22 cellular contexts compared by ENCODE assay signal in genomic region chr11:116881153-116881552, GRCh38. TPM values are rescaled to one million over a fixed set of nuclear protein-coding genes. Genes with fewer than 3 reads are reported as not detected.
DNase-seq lines count a peak whose midpoint lies in the region; ATAC-seq and TF ChIP-seq lines count a peak whose summit lies in the region.
"Had no signal": no experiment of that assay in that cellular context is flagged by ENCODE, and none has a peak within 500 bp of the region (broad histone marks: within the 10 kb centered on the region; RNA-seq: fewer than 3 reads in every experiment).

No MANE protein-coding gene starts in this region.

- H4K20me1 ChIP-seq in GM23338 (replicated peaks; ENCODE audit: insufficient read depth): peaks cover 4% of the 10 kb centered on the region; the same call in 1 of the 2 replicates

- H3K4me3 ChIP-seq in GM23338 (no peak overlapping the region), psoas muscle (no peak overlapping the region)
- H3K4me3 ChIP-seq: lower lobe of right lung, ovary had no signal

- H3F3A ChIP-seq in GM23338 (replicated peaks; ENCODE audit: low read depth): no peaks in the 10 kb centered on the region

- 25 to 35% (median 27%) methylated on average over 6 of the region's 6 CpGs for WGBS in psoas muscle, 3 donors

- H2AFZ ChIP-seq in GM23338: no peak overlapping the region

- H3K4me3 Mint-ChIP-seq in GM23338: no peak overlapping the region
- H3K4me3 Mint-ChIP-seq in brain: no peak overlapping the region
- no peak overlapping the region for H3K4me3 Mint-ChIP-seq in activated T-helper 2 cell treated with anti-CD3 and anti-CD28 coated beads, Interferon-gamma antibody, Interleukin-2, Interleukin-4, amounts not matched to agents 10 μg/mL and 5 μg/mL and 100 μg/mL, durations not matched to agents 14 hours and 24 hours and 36 hours (ENCODE audit: low read depth)
- H3K4me3 Mint-ChIP-seq: activated naive CD8-positive, alpha-beta T cell; H9; stimulated activated effector memory CD8-positive, alpha-beta T cell treated with anti-CD3 and anti-CD28 coated beads, Interleukin-12 subunit alpha, Interleukin-12 subunit beta, amount 100 ng/mL, for 72 hours had no signal

- H3K27me3 Mint-ChIP-seq in GM23338 (ENCODE audit: insufficient read depth, low read depth, poor library complexity): no peaks in the 10 kb centered on the region
- no peaks in the 10 kb centered on the region for H3K27me3 Mint-ChIP-seq in brain
- H3K27me3 Mint-ChIP-seq in activated T-helper 2 cell treated with anti-CD3 and anti-CD28 coated beads, Interferon-gamma antibody, Interleukin-2, Interleukin-4, amounts not matched to agents 10 μg/mL and 5 μg/mL and 100 μg/mL, durations not matched to agents 14 hours and 24 hours and 36 hours (ENCODE audit: low read depth): no peaks in the 10 kb centered on the region
- H3K27me3 Mint-ChIP-seq: activated naive CD8-positive, alpha-beta T cell had no signal

- no peaks in the 10 kb centered on the region for H3K36me3 Mint-ChIP-seq in GM23338 (ENCODE audit: low read depth)
- H3K36me3 Mint-ChIP-seq in brain: peaks cover 5% of the 10 kb centered on the region
- H3K36me3 Mint-ChIP-seq in activated T-helper 2 cell treated with anti-CD3 and anti-CD28 coated beads, Interferon-gamma antibody, Interleukin-2, Interleukin-4, amounts not matched to agents 10 μg/mL and 5 μg/mL and 100 μg/mL, durations not matched to agents 14 hours and 24 hours and 36 hours (ENCODE audit: low read depth): peaks cover 10% of the 10 kb centered on the region

- H3K9me3 ChIP-seq in psoas muscle: no peaks in the 10 kb centered on the region
- H3K9me3 ChIP-seq: lower lobe of right lung, ovary had no signal

- TF ChIP-seq CTCF in GM23338 (conservative IDR thresholded peaks at IDR 0.05; ENCODE audit: low read depth in 2 of 2): no peak
- TF ChIP-seq CTCF in brain (conservative IDR thresholded peaks at IDR 0.05): no peak
- no peak for TF ChIP-seq CTCF in psoas muscle (IDR thresholded peaks at IDR 0.05)

- H3K27ac Mint-ChIP-seq in GM23338 (no peak overlapping the region), brain (peak overlapping the region in 4 of 5 experiments; percentile 54 to 83 (median 70))
- no peak overlapping the region for H3K27ac Mint-ChIP-seq in activated T-helper 2 cell treated with anti-CD3 and anti-CD28 coated beads, Interferon-gamma antibody, Interleukin-2, Interleukin-4, amounts not matched to agents 10 μg/mL and 5 μg/mL and 100 μg/mL, durations not matched to agents 14 hours and 24 hours and 36 hours
- H3K27ac Mint-ChIP-seq: activated naive CD8-positive, alpha-beta T cell; stimulated activated effector memory CD8-positive, alpha-beta T cell treated with anti-CD3 and anti-CD28 coated beads, Interleukin-12 subunit alpha, Interleukin-12 subunit beta, amount 100 ng/mL, for 72 hours had no signal

- H3K4me1 ChIP-seq in GM23338 (ENCODE audit: insufficient read depth) (no peaks in the 10 kb centered on the region; the same call in 1 of the 2 replicates), psoas muscle (peaks cover 14% of the 10 kb centered on the region)

- no peaks in the 10 kb centered on the region for H3K9me2 ChIP-seq in GM23338 (ENCODE audit: insufficient read depth)

- intact Hi-C loops in psoas muscle (cut with DNase I): no loop called here
- intact Hi-C loops in activated T-helper 2 cell treated with anti-CD3 and anti-CD28 coated beads, Interferon-gamma antibody, Interleukin-2, Interleukin-4, amounts not matched to agents 10 μg/mL and 5 μg/mL and 100 μg/mL, durations not matched to agents 14 hours and 24 hours and 36 hours (cut with micrococcal nuclease): no loop called here

- H3K4me2 ChIP-seq in GM23338: no peak overlapping the region

- H3K27me3 ChIP-seq in GM23338 (ENCODE audit: insufficient read depth) (no peaks in the 10 kb centered on the region), layer of hippocampus (ENCODE audit: control insufficient read depth, insufficient read depth, low read length) (no peaks in the 10 kb centered on the region), psoas muscle (ENCODE audit: insufficient read depth in 3 of 3, low read length in 2 of 3) (no peaks in the 10 kb centered on the region)
- H3K27me3 ChIP-seq: ovary had no signal

- H3K36me3 ChIP-seq in GM23338 (ENCODE audit: insufficient read depth): no peaks in the 10 kb centered on the region
- no peaks in the 10 kb centered on the region for H3K36me3 ChIP-seq in psoas muscle (ENCODE audit: insufficient read depth in 1 of 2, low read depth in 1 of 2)
- H3K36me3 ChIP-seq: ovary had no signal

- peaks cover 3% of the 10 kb centered on the region; the same call in 2 of the 3 replicates for H3K4me1 Mint-ChIP-seq in GM23338
- H3K4me1 Mint-ChIP-seq in brain: peaks cover 20% of the 10 kb centered on the region
- peaks cover 13% of the 10 kb centered on the region for H3K4me1 Mint-ChIP-seq in activated T-helper 2 cell treated with anti-CD3 and anti-CD28 coated beads, Interferon-gamma antibody, Interleukin-2, Interleukin-4, amounts not matched to agents 10 μg/mL and 5 μg/mL and 100 μg/mL, durations not matched to agents 14 hours and 24 hours and 36 hours (ENCODE audit: low read depth)

- H3K9me3 Mint-ChIP-seq in GM23338 (no peaks in the 10 kb centered on the region), brain (no peaks in the 10 kb centered on the region)
- H3K9me3 Mint-ChIP-seq in activated T-helper 2 cell treated with anti-CD3 and anti-CD28 coated beads, Interferon-gamma antibody, Interleukin-2, Interleukin-4, amounts not matched to agents 10 μg/mL and 5 μg/mL and 100 μg/mL, durations not matched to agents 14 hours and 24 hours and 36 hours: no peaks in the 10 kb centered on the region
- H3K9me3 Mint-ChIP-seq: H9; stimulated activated effector memory CD8-positive, alpha-beta T cell treated with anti-CD3 and anti-CD28 coated beads, Interleukin-12 subunit alpha, Interleukin-12 subunit beta, amount 100 ng/mL, for 72 hours had no signal

- DNase-seq in GM23338 (ENCODE audit: low spot score) (peak; percentile 17), psoas muscle (peak; percentile 43 to 81), SIG-M5 (lab: John Stamatoyannopoulos, UW) (no peak)
- DNase-seq in activated T-helper 2 cell treated with anti-CD3 and anti-CD28 coated beads, Interferon-gamma antibody, Interleukin-2, Interleukin-4, amounts not matched to agents 10 μg/mL and 5 μg/mL and 100 μg/mL, durations not matched to agents 14 hours and 24 hours and 36 hours (ENCODE audit: low spot score): no peak
- DNase-seq: activated CD4-positive, CD25-positive, alpha-beta regulatory T cell treated with anti-CD3 and anti-CD28 coated beads, Interleukin-2, amount 50 U/mL, for 72 hours; activated CD8-positive, alpha-beta memory T cell treated with anti-CD3 and anti-CD28 coated beads for 24 hours; activated T-cell treated with anti-CD3 and anti-CD28 coated beads, Interleukin-2, amount 50 U/mL, for 48 hours; AML-193; DMS79; H9; Karpas-422; lower lobe of right lung; NCI-H1048; NCI-H2029; NCI-H524 had no signal

- H3K79me2 ChIP-seq in GM23338 (replicated peaks; ENCODE audit: insufficient read depth): no peaks in the 10 kb centered on the region

- ATAC-seq in GM23338 (peak; percentile 39; the same call in 2 of the 3 replicates), psoas muscle (peak; percentile 93 to 96 (median 94)), GM19463 (IDR thresholded peaks at IDR 0.05; ENCODE audit: unreplicated experiment) (no peak)
- ATAC-seq: lower lobe of right lung, sciatic nerve had no signal

- H3K27ac ChIP-seq in GM23338 (ENCODE audit: low read depth) (no peak overlapping the region), layer of hippocampus (ENCODE audit: low read depth, low read length) (peak overlapping the region; percentile 67), psoas muscle (peak overlapping the region; percentile 54)
- H3K27ac ChIP-seq: lower lobe of right lung, ovary had no signal

TF ChIP-seq in GM23338, 12 proteins besides CTCF, POLR2A, EP300 and RAD21 (continues in another document):
- no peak for TF ChIP-seq ETS1 (IDR thresholded peaks at IDR 0.05)

RNA-seq across cellular contexts. Expression of gene APOA1, which starts 43.7 kb away (rescaled TPM):
- total RNA-seq in GM23338 (2014; rRNA removed; shearing (Covaris generic)): not detected in 2 replicates
- polyA plus RNA-seq in GM23338 (2016; fragmentation: Nextera tagmentation; extraction: Ambion mirVana) (0.60 and 1.2 TPM in 2 replicates), brain (ENCODE audit: insufficient read depth, low read depth, low replicate concordance) (not detected), psoas muscle (1 to 10 TPM in 1 of 3 donors, under 1 TPM in 2; 0.44 to 4.9 (median 0.46) TPM)
- under 1 TPM in 3 of 4 donors, not detected in 1; 0.30 to 0.58 (median 0.30) TPM for total RNA-seq in psoas muscle
- not detected in 2 replicates for total RNA-seq in activated T-helper 2 cell treated with anti-CD3 and anti-CD28 coated beads, Interferon-gamma antibody, Interleukin-2, Interleukin-4, amounts not matched to agents 10 μg/mL and 5 μg/mL and 100 μg/mL, durations not matched to agents 14 hours and 24 hours and 36 hours

RNA-seq across cellular contexts. Expression of gene APOC3, which starts 51.4 kb away (rescaled TPM):
- total RNA-seq in GM23338 (2014; rRNA removed; shearing (Covaris generic)): not detected in 2 replicates
- polyA plus RNA-seq in GM23338 (2016; fragmentation: Nextera tagmentation; extraction: Ambion mirVana) (not detected in 2 replicates), brain (ENCODE audit: insufficient read depth, low read depth, low replicate concordance) (not detected), psoas muscle (1 to 10 TPM in 1 of 3 donors, under 1 TPM in 1, not detected in 1; 0.26 to 2.2 TPM)
- under 1 TPM in 1 of 4 donors, not detected in 3; 0.46 TPM for total RNA-seq in psoas muscle
- total RNA-seq in activated T-helper 2 cell treated with anti-CD3 and anti-CD28 coated beads, Interferon-gamma antibody, Interleukin-2, Interleukin-4, amounts not matched to agents 10 μg/mL and 5 μg/mL and 100 μg/mL, durations not matched to agents 14 hours and 24 hours and 36 hours: not detected in 2 replicates
- total RNA-seq: H9, lower lobe of right lung, sciatic nerve had no signal
- polyA plus RNA-seq: ovary had no signal

RNA-seq across cellular contexts. Expression of gene APOA4, which starts 58.0 kb away (rescaled TPM):
- total RNA-seq in GM23338 (2014; rRNA removed; shearing (Covaris generic)): not detected in 2 replicates
- polyA plus RNA-seq in GM23338 (2016; fragmentation: Nextera tagmentation; extraction: Ambion mirVana) (not detected in 2 replicates), brain (ENCODE audit: insufficient read depth, low read depth, low replicate concordance) (not detected), psoas muscle (1 to 10 TPM in 1 of 3 donors, under 1 TPM in 1, not detected in 1; 0.44 to 6.0 TPM)
- total RNA-seq in psoas muscle: under 1 TPM in 1 of 4 donors, not detected in 3; 0.50 TPM
- total RNA-seq in activated T-helper 2 cell treated with anti-CD3 and anti-CD28 coated beads, Interferon-gamma antibody, Interleukin-2, Interleukin-4, amounts not matched to agents 10 μg/mL and 5 μg/mL and 100 μg/mL, durations not matched to agents 14 hours and 24 hours and 36 hours: not detected in 2 replicates
- total RNA-seq: H9, lower lobe of right lung, sciatic nerve had no signal

Comparison
In these comparisons a context has a peak if more than half of its experiments do, and no peak if none do; other contexts are left out.
1. DNase-seq: peak in GM23338 (single experiment) and psoas muscle (2 of 2); none in activated T-helper 2 cell treated with anti-CD3 and anti-CD28 coated beads, Interferon-gamma antibody, Interleukin-2, Interleukin-4, amounts not matched to agents 10 μg/mL and 5 μg/mL and 100 μg/mL, durations not matched to agents 14 hours and 24 hours and 36 hours (single experiment) and SIG-M5 (single experiment).
2. H3K27ac Mint-ChIP-seq: peak in brain (4 of 5); none in GM23338 (single experiment) and activated T-helper 2 cell treated with anti-CD3 and anti-CD28 coated beads, Interferon-gamma antibody, Interleukin-2, Interleukin-4, amounts not matched to agents 10 μg/mL and 5 μg/mL and 100 μg/mL, durations not matched to agents 14 hours and 24 hours and 36 hours (single experiment).